ENCODE assay signal across 18 cellular contexts in genomic region chr5:73393606-73394489, GRCh38. TPM values are rescaled to one million over a fixed set of nuclear protein-coding genes. Genes with fewer than 3 reads are reported as not detected.
DNase-seq lines count a peak whose midpoint lies in the region; ATAC-seq, FAIRE-seq and TF ChIP-seq lines count a peak whose summit lies in the region.
"Had no signal": no experiment of that assay in that cellular context is flagged by ENCODE, and none has a peak within 500 bp of the region (broad histone marks: within the 10 kb centered on the region; RNA-seq: fewer than 3 reads in every experiment).

No MANE protein-coding gene starts in this region.

- TF ChIP-seq CTCF in HepG2 (CRISPR knock-in tag; IDR thresholded peaks at IDR 0.05), result no peak
- TF ChIP-seq CTCF in right lobe of liver (IDR thresholded peaks at IDR 0.05), result no peak
- TF ChIP-seq CTCF in esophagus muscularis mucosa (IDR thresholded peaks at IDR 0.05), result no peak

- DNase-seq in HepG2 (ENCODE audit: low spot score) (no peak), right lobe of liver (no peak), NCI-H2171 (lab: John Stamatoyannopoulos, UW) (peak; percentile 11), esophagus muscularis mucosa (ENCODE audit: extremely low spot score) (peak; percentile 47), HK-2 (ENCODE audit: unreplicated experiment) (no peak), islet precursor cell (no peak)
- DNase-seq in activated CD4-positive, alpha-beta T cell treated with anti-CD3 and anti-CD28 coated beads for 1 hour, result no peak
- DNase-seq: activated CD8-positive, alpha-beta T cell treated with anti-CD3 and anti-CD28 coated beads for 36 hours; adrenal gland; cerebellar nuclear complex; glutamatergic neuron; KBM-7; NCI-H187; occipital lobe had no signal

- H3K27ac ChIP-seq in HepG2 (ENCODE audit: extremely low read length, insufficient read depth, low read length) (no peak overlapping the region), right lobe of liver (no peak overlapping the region), esophagus muscularis mucosa (replicated peaks in 1 of 4) (no peak overlapping the region)
- H3K27ac ChIP-seq: adrenal gland, tibial nerve had no signal

- H2AFZ ChIP-seq in HepG2 (ENCODE audit: low read length), result no peak overlapping the region

- WGBS in HepG2 (ENCODE audit: low lambda C conversion rate), result 3% methylated on average over 2 of the region's 2 CpGs
- 76% methylated on average over 2 of the region's 2 CpGs for WGBS in right lobe of liver (ENCODE audit: insufficient coverage, low coverage, low lambda C conversion rate, missing lambda C conversion rate)
- WGBS in esophagus muscularis mucosa, result 95% methylated on average over 2 of the region's 2 CpGs

- H3K4me3 ChIP-seq in HepG2 (replicated peaks in 1 of 3; ENCODE audit: insufficient read depth in 1 of 3, low read depth in 2 of 3, low read length in 3 of 3), result no peak overlapping the region
- no peak overlapping the region for H3K4me3 ChIP-seq in right lobe of liver
- no peak overlapping the region for H3K4me3 ChIP-seq in esophagus muscularis mucosa
- H3K4me3 ChIP-seq: adrenal gland, tibial nerve had no signal

- no peak overlapping the region for H3K9ac ChIP-seq in HepG2 (ENCODE audit: insufficient read depth, low read depth, low read length)

- in situ Hi-C loops in HepG2 (cut with HindIII; ENCODE audit: extremely low pct_ligation_motif_present, low pct_unique_long_range_greater_than_20kb), result no loop called here

- no peak for TF ChIP-seq POLR2A in HepG2 (IDR thresholded peaks at IDR 0.05; ENCODE audit: insufficient read depth in 1 of 2, low read depth in 2 of 2, low read length in 2 of 2)
- TF ChIP-seq POLR2A in right lobe of liver (IDR thresholded peaks at IDR 0.05), result no peak
- TF ChIP-seq POLR2A in esophagus muscularis mucosa (IDR thresholded peaks at IDR 0.05; ENCODE audit: low read depth), result no peak

- no peaks in the 10 kb centered on the region for H3K9me3 ChIP-seq in HepG2 (ENCODE audit: low read length)
- no peaks in the 10 kb centered on the region for H3K9me3 ChIP-seq in right lobe of liver
- H3K9me3 ChIP-seq in esophagus muscularis mucosa, result no peaks in the 10 kb centered on the region
- H3K9me3 ChIP-seq: adrenal gland, tibial nerve had no signal

- H3K4me2 ChIP-seq in HepG2 (ENCODE audit: low read depth, low read length), result peak overlapping the region; percentile 16; the same call in 1 of the 2 replicates

- no peak for TF ChIP-seq EP300 in HepG2 (IDR thresholded peaks at IDR 0.05; ENCODE audit: low read depth in 2 of 2, low read length in 2 of 2)
- no peak for TF ChIP-seq EP300 in HepG2 (CRISPR knock-in tag; IDR thresholded peaks at IDR 0.05; ENCODE audit: borderline replicate concordance)
- no peak for TF ChIP-seq EP300 in esophagus muscularis mucosa (IDR thresholded peaks at IDR 0.05)

- H3K36me3 ChIP-seq in HepG2 (replicated peaks in 1 of 2; ENCODE audit: control insufficient read depth in 1 of 2, insufficient read depth in 2 of 2, low read length in 2 of 2) (no peaks in the 10 kb centered on the region), right lobe of liver (no peaks in the 10 kb centered on the region), esophagus muscularis mucosa (no peaks in the 10 kb centered on the region)
- H3K36me3 ChIP-seq: adrenal gland, tibial nerve had no signal

- POLR2A ChIA-PET in HepG2 (lab: Yijun Ruan, JAX), result interaction anchor here (1.4 kb wide), 1 partner anchor 12 kb away, joined by 3 read pairs; no protein-coding TSS in a partner anchor

- ATAC-seq in HepG2 (no peak), right lobe of liver (no peak), GM21723 (IDR thresholded peaks at IDR 0.05; ENCODE audit: unreplicated experiment) (no peak)
- ATAC-seq: activated CD8-positive, alpha-beta T cell treated with anti-CD3 and anti-CD28 coated beads for 36 hours; stimulated activated memory B cell treated with anti-CD40 and anti-IgM and Interleukin-4, amounts not matched to agents 10 μg/mL and 1 μg/mL and 100 μg/mL, for 72 hours had no signal

- H3K27me3 ChIP-seq in HepG2 (ENCODE audit: control insufficient read depth in 1 of 2, insufficient read depth in 2 of 2, low read length in 2 of 2) (no peaks in the 10 kb centered on the region), right lobe of liver (no peaks in the 10 kb centered on the region), esophagus muscularis mucosa (no peaks in the 10 kb centered on the region)
- H3K27me3 ChIP-seq: adrenal gland, tibial nerve had no signal

- intact Hi-C loops in HepG2 (cut with micrococcal nuclease; ENCODE audit: unreplicated experiment), result no loop called here
- intact Hi-C loops in right lobe of liver (cut with DNase I), result no loop called here
- intact Hi-C loops in esophagus muscularis mucosa (cut with DNase I), result no loop called here

- no peak for TF ChIP-seq RAD21 in HepG2 (CRISPR knock-in tag; IDR thresholded peaks at IDR 0.05)

- H4K20me1 ChIP-seq in HepG2 (ENCODE audit: insufficient read depth, low read length), result no peaks in the 10 kb centered on the region

- CTCF ChIA-PET in HepG2 (lab: Yijun Ruan, JAX; ENCODE audit: low intra/inter-chr PET ratio, low total read pairs), result no interaction called here

- FAIRE-seq in HepG2 (lab: Jason Lieb, UNC), result no peak
- FAIRE-seq: keratinocyte had no signal

- H3K4me1 ChIP-seq in HepG2 (ENCODE audit: insufficient read depth, low read length) (peaks cover 22% of the 10 kb centered on the region), right lobe of liver (no peaks in the 10 kb centered on the region), esophagus muscularis mucosa (peaks cover 0 to 3% (median 0%) of the 10 kb centered on the region in 4 donors)
- H3K4me1 ChIP-seq: adrenal gland had no signal

- BruUV-seq in HepG2 (replicated peaks; lab: Mats Ljungman, UMichigan), result no TSS peak

- no peaks in the 10 kb centered on the region for H3K79me2 ChIP-seq in HepG2 (ENCODE audit: insufficient read depth, low read length)

TF ChIP-seq in HepG2, 621 proteins besides CTCF, POLR2A, EP300 and RAD21:
- no peak for TF ChIP-seq KLF6 (CRISPR knock-in tag; IDR thresholded peaks at IDR 0.05)
- no peak for TF ChIP-seq ZNF761 (CRISPR knock-in tag; conservative IDR thresholded peaks at IDR 0.05)
- no peak for TF ChIP-seq ATF4 (CRISPR knock-in tag; IDR thresholded peaks at IDR 0.05)
- no peak for TF ChIP-seq ZSCAN30 (CRISPR knock-in tag; IDR thresholded peaks at IDR 0.05)
- TF ChIP-seq SAP130 (CRISPR knock-in tag; IDR thresholded peaks at IDR 0.05; ENCODE audit: low read depth), result no peak
- TF ChIP-seq GPN1 (CRISPR knock-in tag; IDR thresholded peaks at IDR 0.05; ENCODE audit: borderline replicate concordance), result no peak
- no peak for TF ChIP-seq HNRNPH1 (optimal IDR thresholded peaks at IDR 0.05; ENCODE audit: low read depth, low read length)
- TF ChIP-seq FIP1L1 (IDR thresholded peaks at IDR 0.05; ENCODE audit: borderline replicate concordance, insufficient read depth, low read depth, low read length), result no peak
TF ChIP-seq in HepG2: peak in this region for 0.

RNA-seq across cellular contexts. Expression of gene FOXD1, which starts 54.7 kb away (rescaled TPM):
- total RNA-seq in HepG2 (2016; rRNA removed; fragmentation: Illumina TruSeq; extraction: Trizol) (0.04 TPM in 1 of 2 replicates, not detected in the other), right lobe of liver (not detected), esophagus muscularis mucosa (10 to 100 TPM in 3 of 4 donors, 1 to 10 TPM in 1; 5.0 to 23.4 (median 13.6) TPM)
- not detected in 2 replicates for total RNA-seq in HepG2 (2016; cell fraction: cytosol; rRNA removed; fragmentation: Illumina TruSeq; extraction: Trizol; ENCODE audit: low read depth)
- not detected in 2 replicates for total RNA-seq in HepG2 (2016; cell fraction: insoluble cytoplasmic fraction; rRNA removed; fragmentation: Illumina TruSeq; extraction: Trizol)
- total RNA-seq in HepG2 (2016; cell fraction: membrane; rRNA removed; fragmentation: Illumina TruSeq; extraction: Trizol), result 0.06 TPM in 1 of 2 replicates, not detected in the other
- total RNA-seq in HepG2 (2016; cell fraction: nucleus; rRNA removed; fragmentation: Illumina TruSeq; extraction: Trizol), result not detected in 2 replicates
- polyA plus RNA-seq in HepG2 (2011; rRNA removed), result 0.04 and 0.05 TPM in 2 replicates
- polyA plus RNA-seq in HepG2 (2011; cell fraction: cytosol; rRNA removed), result 0.05 and 0.07 TPM in 2 replicates
- 0.06 TPM in 1 of 2 replicates, not detected in the other for polyA plus RNA-seq in HepG2 (2011; cell fraction: nucleus; rRNA removed)
- not detected in 2 replicates for polyA plus RNA-seq in HepG2 (2012)
- not detected in 2 replicates for polyA plus RNA-seq in HepG2 (2016; cell fraction: cytosol; fragmentation: Illumina TruSeq; extraction: Trizol; ENCODE audit: low read depth)
- 0.13 TPM in 1 of 2 replicates, not detected in the other for polyA plus RNA-seq in HepG2 (2016; cell fraction: insoluble cytoplasmic fraction; fragmentation: Illumina TruSeq; extraction: Trizol; ENCODE audit: low read depth)
- not detected in 2 replicates for polyA plus RNA-seq in HepG2 (2016; cell fraction: membrane; fragmentation: Illumina TruSeq; extraction: Trizol; ENCODE audit: low read depth)
- not detected in 2 replicates for polyA plus RNA-seq in HepG2 (2016; cell fraction: nucleus; fragmentation: Illumina TruSeq; extraction: Trizol; ENCODE audit: insufficient read depth, low read depth)
- 0.06 and 0.14 TPM in 2 replicates for polyA minus RNA-seq in HepG2 (2011; rRNA and poly(A)+ RNA removed; ENCODE audit: low replicate concordance)
- not detected in 2 replicates for polyA minus RNA-seq in HepG2 (2011; cell fraction: cytosol; rRNA and poly(A)+ RNA removed)
- not detected in 2 replicates for polyA minus RNA-seq in HepG2 (2011; cell fraction: nucleus; rRNA and poly(A)+ RNA removed)

Comparison
In these comparisons a context has a peak if more than half of its experiments do, and no peak if none do; other contexts are left out.
1. DNase-seq: peak in NCI-H2171 (single experiment) and esophagus muscularis mucosa (single experiment); none in HepG2 (single experiment), right lobe of liver (0 of 3), HK-2 (single experiment), islet precursor cell (single experiment) and activated CD4-positive, alpha-beta T cell treated with anti-CD3 and anti-CD28 coated beads for 1 hour (single experiment).
2. RNA of gene FOXD1, which starts 54.7 kb away (total RNA-seq): 5.0 to 23.4 TPM in esophagus muscularis mucosa; 0.04 to 0.06 TPM in HepG2 and not detected in right lobe of liver; every median in the first group is over 4 times any median in the second.